ENCODE assay signal across 8 cellular contexts in the genomic region with DNA sequence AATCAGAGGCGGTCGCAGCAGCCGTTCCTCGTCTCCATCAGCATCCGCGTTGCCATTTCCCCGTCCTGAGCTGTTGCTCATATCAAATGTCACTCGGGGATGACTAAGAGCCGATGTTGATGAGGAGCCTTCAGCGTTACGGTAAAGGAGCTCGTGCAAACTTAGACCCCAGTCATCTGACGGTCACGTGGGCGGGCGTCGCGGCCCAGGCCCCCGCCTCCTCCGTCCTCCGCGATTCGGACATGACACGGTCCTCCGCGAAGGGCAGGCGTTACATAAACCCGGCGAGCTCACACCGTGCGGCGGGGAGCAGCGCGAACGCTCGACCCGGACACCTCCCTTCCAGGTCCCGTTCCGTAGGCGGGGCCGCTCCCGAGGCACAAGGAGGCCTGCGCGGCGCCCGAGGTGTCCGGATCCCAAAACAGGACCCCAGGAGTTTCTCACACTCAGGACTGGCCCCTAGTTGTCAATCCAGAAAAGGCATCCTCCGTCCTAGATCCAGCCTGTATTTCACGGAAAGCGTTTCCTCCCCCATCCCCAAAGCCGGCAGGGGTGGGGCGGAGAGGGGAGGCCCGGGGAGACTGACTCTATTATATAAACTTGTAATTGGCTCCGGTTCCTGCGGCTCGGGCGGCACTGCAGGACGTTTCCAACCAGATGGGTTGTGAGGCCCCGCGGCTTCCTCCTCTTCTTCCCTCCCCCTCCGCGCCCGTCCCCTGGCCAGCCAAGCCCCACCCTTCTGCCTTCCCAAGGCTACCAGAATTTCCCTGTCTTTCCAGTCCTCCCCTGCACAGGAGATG.
A peak's percentile ranks its signal among the peaks of the same experiment; 100 is the strongest.
DNase-seq lines count a peak whose midpoint lies in the region; ATAC-seq and TF ChIP-seq lines count a peak whose summit lies in the region.

No MANE protein-coding gene starts in this region.

- peak; percentile 29 for TF ChIP-seq CTCF in lower lobe of right lung (IDR thresholded peaks at IDR 0.05)

- H3K27ac ChIP-seq in effector memory CD4-positive, alpha-beta T cell (ENCODE audit: insufficient read depth, low read length, poor library complexity, severe bottlenecking), result no peak overlapping the region
- peak overlapping the region; percentile 75 for H3K27ac ChIP-seq in lower lobe of right lung

- H3K36me3 ChIP-seq in effector memory CD4-positive, alpha-beta T cell (ENCODE audit: control insufficient read depth, insufficient read depth, low read length), result no peaks in the 10 kb centered on the region
- H3K36me3 ChIP-seq in lower lobe of right lung, result no peaks in the 10 kb centered on the region

- H3K4me3 ChIP-seq in effector memory CD4-positive, alpha-beta T cell (ENCODE audit: insufficient read depth, low read depth, low read length, poor library complexity, severe bottlenecking), result peak overlapping the region; percentile 48
- peak overlapping the region; percentile 59 for H3K4me3 ChIP-seq in lower lobe of right lung

- H3K4me1 ChIP-seq in effector memory CD4-positive, alpha-beta T cell (ENCODE audit: control insufficient read depth, insufficient read depth, low read length, poor library complexity, severe bottlenecking), result peaks cover 7% of the 10 kb centered on the region
- peaks cover 22% of the 10 kb centered on the region for H3K4me1 ChIP-seq in lower lobe of right lung

- no peaks in the 10 kb centered on the region for H3K9me3 ChIP-seq in effector memory CD4-positive, alpha-beta T cell (ENCODE audit: control insufficient read depth, low read length)
- no peaks in the 10 kb centered on the region for H3K9me3 ChIP-seq in lower lobe of right lung

- intact Hi-C loops in lower lobe of right lung (cut with DNase I), result no loop called here

- ATAC-seq in lower lobe of right lung, result peak; percentile 90 to 91

- DNase-seq in activated gamma-delta T cell treated with anti-CD3 and anti-CD28 coated beads, Interleukin-2, amount 50 U/mL, for 16 hours (ENCODE audit: low read depth), result peak; percentile 16
- DNase-seq in activated gamma-delta T cell (lab: John Stamatoyannopoulos, UW), result no peak
- DNase-seq in activated CD4-positive, alpha-beta T cell treated with anti-CD3 and anti-CD28 coated beads, Interleukin-2, amount 50 U/mL, for 24 hours (ENCODE audit: low read depth in 1 of 2, low spot score in 1 of 2), result peak; percentile 13 to 50
- DNase-seq in effector memory CD4-positive, alpha-beta T cell, result no peak
- DNase-seq in lower lobe of right lung, result peak; percentile 82
- peak; percentile 65 for DNase-seq in stimulated activated CD4-positive, alpha-beta T cell treated with anti-CD3 and anti-CD28 coated beads, Interleukin-4, amount 100 ng/mL, for 24 hours
- no peak for DNase-seq in SIG-M5 (lab: John Stamatoyannopoulos, UW)
- no peak for DNase-seq in NCI-H1694 treated with DMSO at 0.1 percent for 48 hours (lab: John Stamatoyannopoulos, UW)

- H3K27me3 ChIP-seq in effector memory CD4-positive, alpha-beta T cell (replicated peaks; ENCODE audit: control insufficient read depth, insufficient read depth, low read length, poor library complexity, severe bottlenecking), result peaks cover 13% of the 10 kb centered on the region
- H3K27me3 ChIP-seq in lower lobe of right lung (ENCODE audit: low read depth), result peaks cover 10% of the 10 kb centered on the region

Comparison
In these comparisons a context has a peak if more than half of its experiments do, and no peak if none do; other contexts are left out.
1. DNase-seq: peak in activated gamma-delta T cell treated with anti-CD3 and anti-CD28 coated beads, Interleukin-2, amount 50 U/mL, for 16 hours (single experiment), activated CD4-positive, alpha-beta T cell treated with anti-CD3 and anti-CD28 coated beads, Interleukin-2, amount 50 U/mL, for 24 hours (2 of 2), lower lobe of right lung (single experiment) and stimulated activated CD4-positive, alpha-beta T cell treated with anti-CD3 and anti-CD28 coated beads, Interleukin-4, amount 100 ng/mL, for 24 hours (single experiment); none in activated gamma-delta T cell (single experiment), effector memory CD4-positive, alpha-beta T cell (0 of 3), SIG-M5 (single experiment) and NCI-H1694 treated with DMSO at 0.1 percent for 48 hours (single experiment).